In the genomic region with DNA sequence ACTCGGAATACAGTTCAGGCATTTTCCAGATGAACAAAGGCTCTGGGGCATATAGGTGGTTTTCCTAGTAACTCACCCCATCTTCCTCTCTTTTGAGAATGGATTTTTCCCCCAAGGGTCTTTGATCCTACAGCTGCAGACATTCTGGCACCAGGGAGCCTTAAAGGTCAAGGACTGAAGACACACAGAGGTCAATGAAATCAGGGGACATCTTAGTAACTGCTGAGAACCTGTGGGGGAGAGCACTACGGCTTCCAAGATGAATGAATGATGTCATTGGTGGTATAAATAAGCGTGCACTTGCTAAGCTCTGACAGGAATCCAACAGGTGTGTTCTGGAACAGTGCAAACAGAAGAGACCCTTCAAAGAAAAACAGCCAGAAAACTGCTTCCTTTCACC, we compare ENCODE assay signal across 21 cellular contexts. TPM values are rescaled to one million over a fixed set of nuclear protein-coding genes. Genes with fewer than 3 reads are reported as not detected.
"Had no signal": no experiment of that assay in that cellular context is flagged by ENCODE, and none has a peak within 500 bp of the region (broad histone marks: within the 10 kb centered on the region; RNA-seq: fewer than 3 reads in every experiment).

No MANE protein-coding gene starts in this region.

- H3K4me3 ChIP-seq: colonic mucosa, thoracic aorta had no signal

- H3K4me3 Mint-ChIP-seq: activated naive CD4-positive, alpha-beta T cell treated with anti-CD3 and anti-CD28 coated beads for 36 hours; activated T-helper 17 cell treated with anti-CD3 and anti-CD28 coated beads, Interleukin-2, amount 50 U/mL, for 72 hours; T-helper 2 cell treated with Interferon-gamma antibody and Interleukin-4, amounts not matched to agents 5 μg/mL and 100 μg/mL, for 36 hours had no signal

- DNase-seq: activated CD4-positive, alpha-beta T cell treated with anti-CD3 and anti-CD28 coated beads, Interleukin-2, amount 50 U/mL, for 1 hour; activated naive CD4-positive, alpha-beta T cell treated with anti-CD3 and anti-CD28 coated beads for 36 hours; activated T-cell treated with anti-CD3 and anti-CD28 coated beads for 4 hours; caudate nucleus; colonic mucosa; foreskin melanocyte; head of caudate nucleus; mesendoderm; stimulated activated CD4-positive, alpha-beta T cell treated with anti-CD3 and anti-CD28 coated beads, Interleukin-2, amount 100 ng/mL, for 48 hours; stimulated activated naive CD4-positive, alpha-beta T cell treated with Interleukin-2 at 50 U/mL for 16 hours had no signal

- FAIRE-seq: endothelial cell of umbilical vein, islet of Langerhans, urothelium cell line had no signal

- H3K27me3 ChIP-seq: colonic mucosa, neutrophil had no signal

- H3K4me1 ChIP-seq: colonic mucosa had no signal

- H3K9me3 Mint-ChIP-seq: activated naive CD4-positive, alpha-beta T cell treated with anti-CD3 and anti-CD28 coated beads for 36 hours; activated T-helper 17 cell treated with anti-CD3 and anti-CD28 coated beads, Interleukin-2, amount 50 U/mL, for 72 hours; T-helper 2 cell treated with Interferon-gamma antibody and Interleukin-4, amounts not matched to agents 5 μg/mL and 100 μg/mL, for 36 hours had no signal

- H3K27ac Mint-ChIP-seq: activated naive CD4-positive, alpha-beta T cell treated with anti-CD3 and anti-CD28 coated beads for 36 hours; activated T-helper 17 cell treated with anti-CD3 and anti-CD28 coated beads, Interleukin-2, amount 50 U/mL, for 72 hours; T-helper 2 cell treated with Interferon-gamma antibody and Interleukin-4, amounts not matched to agents 5 μg/mL and 100 μg/mL, for 36 hours had no signal

- H3K9me3 ChIP-seq: colonic mucosa, neutrophil, thoracic aorta had no signal

- H3K4me1 Mint-ChIP-seq: activated T-helper 17 cell treated with anti-CD3 and anti-CD28 coated beads, Interleukin-2, amount 50 U/mL, for 72 hours had no signal

- H3K27ac ChIP-seq: colonic mucosa, neutrophil, thoracic aorta had no signal

- H3K36me3 ChIP-seq: colonic mucosa, neutrophil, thoracic aorta had no signal

- ATAC-seq: activated T-helper 17 cell treated with anti-CD3 and anti-CD28 coated beads, Interleukin-2, amount 50 U/mL, for 72 hours had no signal

RNA-seq across cellular contexts. Expression of gene TMEM212, which starts 36.3 kb away (rescaled TPM):
- total RNA-seq: activated CD8-positive, alpha-beta memory T cell treated with anti-CD3 and anti-CD28 coated beads for 36 hours; activated naive CD4-positive, alpha-beta T cell treated with anti-CD3 and anti-CD28 coated beads for 36 hours; activated T-helper 17 cell treated with anti-CD3 and anti-CD28 coated beads, Interleukin-2, amount 50 U/mL, for 72 hours; colonic mucosa; endothelial cell of umbilical vein; left lobe of liver; pulmonary artery endothelial cell; thoracic aorta had no signal
- polyA plus RNA-seq: adipose tissue, endothelial cell of umbilical vein had no signal
